In the genomic region with DNA sequence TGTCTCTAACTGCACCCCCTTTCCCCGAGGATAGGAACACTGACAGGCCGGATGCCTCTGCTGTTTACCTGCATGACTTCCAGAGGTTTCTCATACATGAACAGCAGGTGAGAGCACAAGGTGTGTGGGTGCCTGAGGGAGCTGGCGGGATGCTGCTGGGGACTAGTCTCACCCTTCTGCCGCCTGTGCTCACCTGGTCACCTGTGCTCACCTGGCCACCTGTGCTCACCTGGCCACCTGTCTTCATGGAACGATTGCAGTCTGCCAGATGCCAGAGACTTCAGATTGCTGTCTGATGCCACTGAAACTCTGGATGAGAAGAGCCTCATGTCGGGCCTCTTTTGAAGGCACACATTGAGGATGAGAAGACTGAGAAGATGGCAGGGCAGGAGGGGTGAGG, we compare ENCODE assay signal across 18 cellular contexts.
DNase-seq lines count a peak whose midpoint lies in the region; ATAC-seq, FAIRE-seq and TF ChIP-seq lines count a peak whose summit lies in the region.
"Had no signal": no experiment of that assay in that cellular context is flagged by ENCODE, and none has a peak within 500 bp of the region (broad histone marks: within the 10 kb centered on the region; RNA-seq: fewer than 3 reads in every experiment).

No MANE protein-coding gene starts in this region.

- no TSS peak for BruUV-seq in HepG2 (replicated peaks; lab: Mats Ljungman, UMichigan)

- FAIRE-seq in HepG2 (lab: Jason Lieb, UNC) = no peak
- FAIRE-seq in HTR-8/SVneo (lab: Jason Lieb, UNC) = no peak
- FAIRE-seq: D721Med, GM12878, GM18507 had no signal

- H3K9me3 ChIP-seq in HepG2 (ENCODE audit: low read length) (no peaks in the 10 kb centered on the region), right lobe of liver (no peaks in the 10 kb centered on the region)
- H3K9me3 ChIP-seq: BLaER1 treated with 17β-estradiol and CSF1 and Interleukin-3, amounts not matched to agents 10 nM and 100 nM had no signal

- CTCF ChIA-PET in HepG2 (lab: Yijun Ruan, JAX; ENCODE audit: low intra/inter-chr PET ratio, low total read pairs) (no interaction called here), activated B cell treated with CpG ODN at 0.5 μM for 24 hours (lab: Charles Lee) (no interaction called here)

- H3K27me3 Mint-ChIP-seq in activated B cell treated with CpG ODN at 0.5 μM for 24 hours = no peaks in the 10 kb centered on the region
- H3K27me3 Mint-ChIP-seq: CD4-positive, alpha-beta T cell; IgD-negative memory B cell had no signal

- no peak overlapping the region for H3K27ac ChIP-seq in HepG2 (ENCODE audit: extremely low read length, insufficient read depth, low read length)
- no peak overlapping the region for H3K27ac ChIP-seq in right lobe of liver
- H3K27ac ChIP-seq: BLaER1 treated with 17β-estradiol and CSF1 and Interleukin-3, amounts not matched to agents 10 nM and 100 nM had no signal

- peaks cover 3% of the 10 kb centered on the region for H3K4me1 Mint-ChIP-seq in activated B cell treated with CpG ODN at 0.5 μM for 24 hours
- H3K4me1 Mint-ChIP-seq in stimulated activated effector memory CD8-positive, alpha-beta T cell treated with anti-CD3 and anti-CD28 coated beads, Interleukin-12 subunit alpha, Interleukin-12 subunit beta, amount 100 ng/mL, for 72 hours = no peaks in the 10 kb centered on the region

- intact Hi-C loops in HepG2 (cut with micrococcal nuclease; ENCODE audit: unreplicated experiment) (no loop called here), right lobe of liver (cut with DNase I) (loop anchor here in 1 of 2 donors (10.0 kb wide), 1 partner anchor 118 kb away; no protein-coding TSS in a partner anchor), activated B cell treated with CpG ODN at 0.5 μM for 24 hours (cut with micrococcal nuclease) (loop anchor here (10.0 kb wide), 1 partner anchor 378 kb away; no protein-coding TSS in a partner anchor)

- H3K4me3 Mint-ChIP-seq in activated B cell treated with CpG ODN at 0.5 μM for 24 hours = no peak overlapping the region
- H3K4me3 Mint-ChIP-seq in stimulated activated effector memory CD8-positive, alpha-beta T cell treated with anti-CD3 and anti-CD28 coated beads, Interleukin-12 subunit alpha, Interleukin-12 subunit beta, amount 100 ng/mL, for 72 hours = no peak overlapping the region
- H3K4me3 Mint-ChIP-seq: CD4-positive, alpha-beta T cell; IgD-negative memory B cell had no signal

- no peaks in the 10 kb centered on the region for H3K9me3 Mint-ChIP-seq in activated B cell treated with CpG ODN at 0.5 μM for 24 hours
- no peaks in the 10 kb centered on the region for H3K9me3 Mint-ChIP-seq in stimulated activated effector memory CD8-positive, alpha-beta T cell treated with anti-CD3 and anti-CD28 coated beads, Interleukin-12 subunit alpha, Interleukin-12 subunit beta, amount 100 ng/mL, for 72 hours
- H3K9me3 Mint-ChIP-seq: CD4-positive, alpha-beta T cell; IgD-negative memory B cell had no signal

- TF ChIP-seq RAD21 in HepG2 (CRISPR knock-in tag; IDR thresholded peaks at IDR 0.05) = no peak

- POLR2A ChIA-PET in HepG2 (lab: Yijun Ruan, JAX) = no interaction called here
- POLR2A ChIA-PET in activated B cell treated with CpG ODN at 0.5 μM for 24 hours (lab: Charles Lee) = no interaction called here

- H3K79me2 ChIP-seq in HepG2 (ENCODE audit: insufficient read depth, low read length) = no peaks in the 10 kb centered on the region

- peak overlapping the region; percentile 61 for H3K27ac Mint-ChIP-seq in activated B cell treated with CpG ODN at 0.5 μM for 24 hours
- peak overlapping the region; percentile 34 for H3K27ac Mint-ChIP-seq in stimulated activated effector memory CD8-positive, alpha-beta T cell treated with anti-CD3 and anti-CD28 coated beads, Interleukin-12 subunit alpha, Interleukin-12 subunit beta, amount 100 ng/mL, for 72 hours
- H3K27ac Mint-ChIP-seq: CD4-positive, alpha-beta T cell had no signal

- H3K36me3 ChIP-seq in HepG2 (replicated peaks in 1 of 2; ENCODE audit: control insufficient read depth in 1 of 2, insufficient read depth in 2 of 2, low read length in 2 of 2) (no peaks in the 10 kb centered on the region), right lobe of liver (no peaks in the 10 kb centered on the region)

- ATAC-seq in HepG2 (no peak), right lobe of liver (no peak), activated B cell treated with CpG ODN at 0.5 μM for 24 hours (ENCODE audit: low read depth) (no peak)
- no peak for ATAC-seq in stimulated activated effector memory CD8-positive, alpha-beta T cell treated with anti-CD3 and anti-CD28 coated beads, Interleukin-12 subunit alpha, Interleukin-12 subunit beta, amount 100 ng/mL, for 72 hours
- ATAC-seq: GM12878 had no signal

- H4K20me1 ChIP-seq in HepG2 (ENCODE audit: insufficient read depth, low read length) = no peaks in the 10 kb centered on the region

- peaks cover 11 to 30% of the 10 kb centered on the region in 2 experiments; a peak in 3 of 5 replicates for H3K27me3 ChIP-seq in HepG2 (ENCODE audit: control insufficient read depth in 1 of 2, insufficient read depth in 2 of 2, low read length in 2 of 2)
- no peaks in the 10 kb centered on the region for H3K27me3 ChIP-seq in right lobe of liver
- H3K27me3 ChIP-seq: BLaER1 treated with 17β-estradiol and CSF1 and Interleukin-3, amounts not matched to agents 10 nM and 100 nM had no signal

- H3K4me3 ChIP-seq in HepG2 (replicated peaks in 1 of 3; ENCODE audit: insufficient read depth in 1 of 3, low read depth in 2 of 3, low read length in 3 of 3) (no peak overlapping the region), right lobe of liver (no peak overlapping the region)
- H3K4me3 ChIP-seq: BLaER1 treated with 17β-estradiol and CSF1 and Interleukin-3, amounts not matched to agents 10 nM and 100 nM; GM12878 had no signal

- H3K4me2 ChIP-seq in HepG2 (ENCODE audit: low read depth, low read length) = no peak overlapping the region
- H3K4me2 ChIP-seq: BLaER1 treated with 17β-estradiol and CSF1 and Interleukin-3, amounts not matched to agents 10 nM and 100 nM had no signal

- H3K36me3 Mint-ChIP-seq in activated B cell treated with CpG ODN at 0.5 μM for 24 hours (ENCODE audit: low read depth) = peaks cover 85% of the 10 kb centered on the region
- H3K36me3 Mint-ChIP-seq in stimulated activated effector memory CD8-positive, alpha-beta T cell treated with anti-CD3 and anti-CD28 coated beads, Interleukin-12 subunit alpha, Interleukin-12 subunit beta, amount 100 ng/mL, for 72 hours = peaks cover 20% of the 10 kb centered on the region
- H3K36me3 Mint-ChIP-seq: IgD-negative memory B cell had no signal

- TF ChIP-seq EP300 in HepG2 (IDR thresholded peaks at IDR 0.05; ENCODE audit: low read depth in 2 of 2, low read length in 2 of 2) = no peak
- TF ChIP-seq EP300 in HepG2 (CRISPR knock-in tag; IDR thresholded peaks at IDR 0.05; ENCODE audit: borderline replicate concordance) = no peak

- 21% methylated on average over 5 of the region's 6 CpGs for WGBS in HepG2 (ENCODE audit: low lambda C conversion rate)
- WGBS in right lobe of liver (ENCODE audit: insufficient coverage, low coverage, low lambda C conversion rate, missing lambda C conversion rate) = no CpG with 5 or more reads among the region's 6 CpGs

- TF ChIP-seq CTCF in HepG2 (CRISPR knock-in tag; IDR thresholded peaks at IDR 0.05) = no peak
- no peak for TF ChIP-seq CTCF in right lobe of liver (IDR thresholded peaks at IDR 0.05)
- no peak for TF ChIP-seq CTCF in activated B cell treated with CpG ODN at 0.5 μM for 24 hours (IDR thresholded peaks at IDR 0.05)

- DNase-seq in HepG2 (ENCODE audit: low spot score) (no peak), right lobe of liver (no peak), activated B cell treated with CpG ODN at 0.5 μM for 24 hours (no peak), HTR-8/SVneo (ENCODE audit: insufficient read length, low spot score) (no peak), iPS-NIHi11 (ENCODE audit: low spot score) (no peak)
- DNase-seq in stimulated activated effector memory CD8-positive, alpha-beta T cell treated with anti-CD3 and anti-CD28 coated beads, Interleukin-12 subunit alpha, Interleukin-12 subunit beta, amount 100 ng/mL, for 72 hours (ENCODE audit: low spot score in 2 of 2) = no peak
- no peak for DNase-seq in activated CD8-positive, alpha-beta memory T cell treated with anti-CD3 and anti-CD28 coated beads, Interleukin-2, amount 50 U/mL, for 4 hours
- DNase-seq: 8988T; AML-193; CD4-positive, alpha-beta T cell; COR-L47; DMS79; HCEC 1CT had no signal

- no peak overlapping the region for H2AFZ ChIP-seq in HepG2 (ENCODE audit: low read length)

- H3K9ac ChIP-seq in HepG2 (ENCODE audit: insufficient read depth, low read depth, low read length) = no peak overlapping the region
- H3K9ac ChIP-seq: BLaER1 treated with 17β-estradiol and CSF1 and Interleukin-3, amounts not matched to agents 10 nM and 100 nM had no signal

- TF ChIP-seq POLR2A in HepG2 (IDR thresholded peaks at IDR 0.05; ENCODE audit: insufficient read depth in 1 of 2, low read depth in 2 of 2, low read length in 2 of 2) (no peak), right lobe of liver (IDR thresholded peaks at IDR 0.05) (no peak)

- in situ Hi-C loops in HepG2 (cut with HindIII; ENCODE audit: extremely low pct_ligation_motif_present, low pct_unique_long_range_greater_than_20kb) = no loop called here

- H3K4me1 ChIP-seq in HepG2 (ENCODE audit: insufficient read depth, low read length) (peaks cover 10% of the 10 kb centered on the region), right lobe of liver (peaks cover 0 to 6% (median 5%) of the 10 kb centered on the region in 4 donors)
- H3K4me1 ChIP-seq: BLaER1 treated with 17β-estradiol and CSF1 and Interleukin-3, amounts not matched to agents 10 nM and 100 nM had no signal

TF ChIP-seq in HepG2, 621 proteins besides CTCF, POLR2A, EP300 and RAD21:
- TF ChIP-seq ZEB1 (IDR thresholded peaks at IDR 0.05; ENCODE audit: insufficient replicate concordance, low read depth) = peak; percentile 63
- TF ChIP-seq MAZ (IDR thresholded peaks at IDR 0.05; ENCODE audit: borderline replicate concordance, low read depth, low read length) = no peak
- TF ChIP-seq MAZ (CRISPR knock-in tag; IDR thresholded peaks at IDR 0.05; ENCODE audit: low read depth) = no peak
